ENCODE assay signal across 1 cellular context in genomic region chr19:45492627-45493470, GRCh38.
TF ChIP-seq lines count a peak whose summit lies in the region.

No MANE protein-coding gene starts in this region.

TF ChIP-seq in K562, 482 proteins besides CTCF, POLR2A, EP300 and RAD21 (continues in another document):
- TF ChIP-seq PHB (CRISPR knock-in tag; IDR thresholded peaks at IDR 0.05) (no peak), IRF1 (CRISPR knock-in tag; IDR thresholded peaks at IDR 0.05; ENCODE audit: borderline replicate concordance) (0 out of 2 replicates have a peak, but pooled peaks have one; percentile 48), LCOR (CRISPR knock-in tag; IDR thresholded peaks at IDR 0.05) (0 out of 2 replicates have a peak, but pooled peaks have one; percentile 22), MTA3 (IDR thresholded peaks at IDR 0.05; ENCODE audit: borderline replicate concordance) (no peak; the same call in 1 of the 2 replicates), YY1 (IDR thresholded peaks at IDR 0.05; ENCODE audit: borderline replicate concordance in 1 of 3, control insufficient read depth in 1 of 3, extremely low read depth in 1 of 3, insufficient read depth in 3 of 3, insufficient read length in 1 of 3, insufficient replicate concordance in 2 of 3, low read depth in 1 of 3, low read length in 2 of 3) (peak in 1 of 3 experiments; percentile 36), SREBF2 (CRISPR knock-in tag; IDR thresholded peaks at IDR 0.05) (peak; percentile 73; the same call in 1 of the 2 replicates), TAF7 (tag; IDR thresholded peaks at IDR 0.05) (peak; percentile 49; the same call in 1 of the 2 replicates), CREB3L1 (IDR thresholded peaks at IDR 0.05; ENCODE audit: borderline replicate concordance, low read depth) (peak; percentile 82; the same call in 1 of the 2 replicates), ZNF766 (CRISPR knock-in tag; conservative IDR thresholded peaks at IDR 0.05) (0 out of 2 replicates have a peak, but pooled peaks have one; percentile 45), DPF2 (IDR thresholded peaks at IDR 0.05) (peak; percentile 60), ETV1 (tag; conservative IDR thresholded peaks at IDR 0.05; ENCODE audit: low read depth) (peak; percentile 92), CREB5 (CRISPR knock-in tag; IDR thresholded peaks at IDR 0.05) (no peak), ZNF140 (CRISPR knock-in tag; IDR thresholded peaks at IDR 0.05) (no peak), EHMT2 (IDR thresholded peaks at IDR 0.05) (0 out of 2 replicates have a peak, but pooled peaks have one; percentile 19), ZBTB11 (CRISPR knock-in tag; IDR thresholded peaks at IDR 0.05) (peak in 1 of 3 experiments; percentile 78; a peak in 2 of 6 replicates), USF1 (CRISPR knock-in tag; IDR thresholded peaks at IDR 0.05) (peak; percentile 39; the same call in 1 of the 2 replicates), DLX4 (CRISPR knock-in tag; IDR thresholded peaks at IDR 0.05) (no peak), KDM4B (IDR thresholded peaks at IDR 0.05; ENCODE audit: borderline replicate concordance in 2 of 2, low read depth in 1 of 2) (peak in 1 of 2 experiments; percentile 33; a peak in 1 of 4 replicates), ZNF143 (CRISPR knock-in tag; IDR thresholded peaks at IDR 0.05) (0 out of 2 replicates have a peak, but pooled peaks have one; percentile 49), DNMT1 (IDR thresholded peaks at IDR 0.05) (0 out of 2 replicates have a peak, but pooled peaks have one; percentile 77), NFRKB (IDR thresholded peaks at IDR 0.05; ENCODE audit: low read depth) (peak; percentile 70; the same call in 1 of the 2 replicates), ZBTB40 (IDR thresholded peaks at IDR 0.05) (0 out of 2 replicates have a peak, but pooled peaks have one; percentile 40), ZBTB40 (CRISPR knock-in tag; IDR thresholded peaks at IDR 0.05) (no peak), RHOXF2B (CRISPR knock-in tag; conservative IDR thresholded peaks at IDR 0.05) (no peak), WHSC1 (IDR thresholded peaks at IDR 0.05; ENCODE audit: low read length) (no peak), TFAP4 (CRISPR knock-in tag; IDR thresholded peaks at IDR 0.05; ENCODE audit: borderline replicate concordance) (peak; percentile 97), ZFX (CRISPR knock-in tag; IDR thresholded peaks at IDR 0.05) (peak; percentile 59), GATA2 (CRISPR knock-in tag; IDR thresholded peaks at IDR 0.05) (peak; percentile 62), ELK3 (CRISPR knock-in tag; IDR thresholded peaks at IDR 0.05) (no peak), MAFG (tag; conservative IDR thresholded peaks at IDR 0.05) (no peak), KDM2B (CRISPR knock-in tag; IDR thresholded peaks at IDR 0.05) (0 out of 2 replicates have a peak, but pooled peaks have one; percentile 38), ZBTB17 (CRISPR knock-in tag; IDR thresholded peaks at IDR 0.05) (peak; percentile 69), UBTF (IDR thresholded peaks at IDR 0.05; ENCODE audit: borderline replicate concordance in 1 of 2, low read depth in 2 of 2, low read length in 2 of 2) (0 out of 4 replicates have a peak, but pooled peaks of 1 of the 2 experiments have one; percentile 11), RNF2 (IDR thresholded peaks at IDR 0.05) (peak; percentile 74; the same call in 1 of the 2 replicates), KDM1A (IDR thresholded peaks at IDR 0.05) (peak in 1 of 2 experiments; percentile 64; a peak in 2 of 4 replicates)
